ENCODE assay signal across 10 cellular contexts in genomic region chr16:11665071-11665491, GRCh38. TPM values are rescaled to one million over a fixed set of nuclear protein-coding genes. Genes with fewer than 3 reads are reported as not detected.
DNase-seq lines count a peak whose midpoint lies in the region; ATAC-seq and TF ChIP-seq lines count a peak whose summit lies in the region.
"Had no signal": no experiment of that assay in that cellular context is flagged by ENCODE, and none has a peak within 500 bp of the region (broad histone marks: within the 10 kb centered on the region; RNA-seq: fewer than 3 reads in every experiment).

No MANE protein-coding gene starts in this region.

- CTCF ChIA-PET in OCI-LY7 (lab: Charles Lee; ENCODE audit: unreplicated experiment) = interaction anchor here (1.0 to 1.5 kb wide), 3 partner anchors 22 to 36 kb away, joined by 4 to 5 read pairs (median 4); no protein-coding TSS in a partner anchor

- H3K27ac ChIP-seq in right cardiac atrium (ENCODE audit: low read length) (no peak overlapping the region), OCI-LY7 (ENCODE audit: low read depth, low read length, poor library complexity, severe bottlenecking) (peak overlapping the region; percentile 74)

- peak overlapping the region in 2 of 5 experiments; percentile 35 to 40 for H3K4me3 Mint-ChIP-seq in brain
- H3K4me3 Mint-ChIP-seq in stimulated activated naive CD8-positive, alpha-beta T cell treated with anti-CD3 and anti-CD28 coated beads, Interleukin-15, Interleukin-2, amounts not matched to agents 100 ng/mL and 50 ng/mL, for 24 hours = peak overlapping the region; percentile 36

- H3K9me3 ChIP-seq in right cardiac atrium (ENCODE audit: control insufficient read depth, low read length) (no peaks in the 10 kb centered on the region), OCI-LY7 (ENCODE audit: low read length) (no peaks in the 10 kb centered on the region)

- H3K27me3 ChIP-seq in right cardiac atrium (ENCODE audit: control insufficient read depth, insufficient read depth) = no peaks in the 10 kb centered on the region

- 40% methylated on average over 11 of the region's 11 CpGs for WGBS in right cardiac atrium

- no peak for ATAC-seq in right cardiac atrium
- ATAC-seq in Right ventricle myocardium superior (ENCODE audit: poor library complexity) = no peak
- no peak for ATAC-seq in HG02571 (IDR thresholded peaks at IDR 0.05; ENCODE audit: unreplicated experiment)

- H3K4me3 ChIP-seq in right cardiac atrium (ENCODE audit: low read length) (no peak overlapping the region), OCI-LY7 (ENCODE audit: low read depth, low read length, poor library complexity, severe bottlenecking) (peak overlapping the region; percentile 59)

- peaks cover 0 to 2% (median 0%) of the 10 kb centered on the region in 5 experiments for H3K9me3 Mint-ChIP-seq in brain
- H3K9me3 Mint-ChIP-seq in stimulated activated naive CD8-positive, alpha-beta T cell treated with anti-CD3 and anti-CD28 coated beads, Interleukin-15, Interleukin-2, amounts not matched to agents 100 ng/mL and 50 ng/mL, for 24 hours = no peaks in the 10 kb centered on the region

- peaks cover 14% of the 10 kb centered on the region for H3K79me2 ChIP-seq in OCI-LY7 (ENCODE audit: insufficient read depth, low read depth, low read length)

- H3K36me3 ChIP-seq in OCI-LY7 (ENCODE audit: insufficient read depth, low read length) = no peaks in the 10 kb centered on the region

- intact Hi-C loops in right cardiac atrium (cut with DNase I) = no loop called here
- intact Hi-C loops in Right ventricle myocardium superior (cut with DNase I) = no loop called here
- intact Hi-C loops in OCI-LY7 (cut with micrococcal nuclease; ENCODE audit: unreplicated experiment) = no loop called here

- H3K4me2 ChIP-seq in OCI-LY7 (ENCODE audit: low read length) = peak overlapping the region; percentile 74

- H3K4me1 Mint-ChIP-seq in brain = peaks cover 35% of the 10 kb centered on the region
- H3K4me1 Mint-ChIP-seq in stimulated activated naive CD8-positive, alpha-beta T cell treated with anti-CD3 and anti-CD28 coated beads, Interleukin-15, Interleukin-2, amounts not matched to agents 100 ng/mL and 50 ng/mL, for 24 hours (ENCODE audit: low read depth) = peaks cover 48% of the 10 kb centered on the region

- TF ChIP-seq CTCF in OCI-LY7 (conservative IDR thresholded peaks at IDR 0.05; ENCODE audit: low read length) (no peak), brain (conservative IDR thresholded peaks at IDR 0.05) (no peak)

- POLR2A ChIA-PET in OCI-LY7 (lab: Charles Lee) = interaction anchor here (0.5 to 1.8 kb wide), 11 partner anchors 8 to 447 kb away, joined by 3 to 7 read pairs (median 3); no protein-coding TSS in a partner anchor

- H3K4me1 ChIP-seq in right cardiac atrium (ENCODE audit: control insufficient read depth, insufficient read depth, low read length) = no peaks in the 10 kb centered on the region
- H3K4me1 ChIP-seq in OCI-LY7 (ENCODE audit: insufficient read depth, low read length, poor library complexity, severe bottlenecking) = peaks cover 55% of the 10 kb centered on the region

- H3K27me3 Mint-ChIP-seq in brain = peaks cover 9% of the 10 kb centered on the region
- no peaks in the 10 kb centered on the region for H3K27me3 Mint-ChIP-seq in stimulated activated naive CD8-positive, alpha-beta T cell treated with anti-CD3 and anti-CD28 coated beads, Interleukin-15, Interleukin-2, amounts not matched to agents 100 ng/mL and 50 ng/mL, for 24 hours

- H4K20me1 ChIP-seq in OCI-LY7 (ENCODE audit: insufficient read depth, low read length) = no peaks in the 10 kb centered on the region

- peak in 2 of 3 donors; percentile 56 to 62 for DNase-seq in right cardiac atrium
- no peak for DNase-seq in Right ventricle myocardium superior
- peak; percentile 76 for DNase-seq in OCI-LY7 (ENCODE audit: low spot score)
- no peak for DNase-seq in mucosa of gallbladder (ENCODE audit: low spot score)
- no peak for DNase-seq in inferior parietal cortex (ENCODE audit: extremely low spot score)
- DNase-seq: Kasumi-1, RPMI8226 had no signal

- no peaks in the 10 kb centered on the region for H3K36me3 Mint-ChIP-seq in brain
- no peaks in the 10 kb centered on the region for H3K36me3 Mint-ChIP-seq in stimulated activated naive CD8-positive, alpha-beta T cell treated with anti-CD3 and anti-CD28 coated beads, Interleukin-15, Interleukin-2, amounts not matched to agents 100 ng/mL and 50 ng/mL, for 24 hours (ENCODE audit: low read depth)

- no peaks in the 10 kb centered on the region for H3K9me2 ChIP-seq in OCI-LY7 (ENCODE audit: insufficient read depth, low read length)

- peak overlapping the region in 4 of 5 experiments; percentile 19 to 91 (median 56) for H3K27ac Mint-ChIP-seq in brain
- H3K27ac Mint-ChIP-seq in stimulated activated naive CD8-positive, alpha-beta T cell treated with anti-CD3 and anti-CD28 coated beads, Interleukin-15, Interleukin-2, amounts not matched to agents 100 ng/mL and 50 ng/mL, for 24 hours = peak overlapping the region; percentile 80

- H2AFZ ChIP-seq in OCI-LY7 (ENCODE audit: low read length) = peak overlapping the region; percentile 47

- BruUV-seq in OCI-LY7 (replicated peaks; lab: Mats Ljungman, UMichigan) = no TSS peak

RNA-seq across cellular contexts. Expression of gene SNN, which starts 3.2 kb away (rescaled TPM):
- total RNA-seq in right cardiac atrium (10 to 100 TPM; 24.8 to 33.3 (median 26.1) TPM), Right ventricle myocardium superior (28.3 TPM), OCI-LY7 (2022) (27.8 and 31.6 TPM in 2 replicates), mucosa of gallbladder (55.0 TPM)
- polyA plus RNA-seq in right cardiac atrium (24.4 TPM), brain (ENCODE audit: insufficient read depth, low read depth, low replicate concordance) (97.4 TPM)
- 28.3 and 31.8 TPM in 2 replicates for total RNA-seq in OCI-LY7 (2014; rRNA removed; shearing (Covaris generic))

Comparison
In these comparisons a context has a peak if more than half of its experiments do, and no peak if none do; other contexts are left out.
1. DNase-seq: peak in right cardiac atrium (2 of 3) and OCI-LY7 (single experiment); none in Right ventricle myocardium superior (single experiment), mucosa of gallbladder (single experiment) and inferior parietal cortex (single experiment).